In the genomic region with DNA sequence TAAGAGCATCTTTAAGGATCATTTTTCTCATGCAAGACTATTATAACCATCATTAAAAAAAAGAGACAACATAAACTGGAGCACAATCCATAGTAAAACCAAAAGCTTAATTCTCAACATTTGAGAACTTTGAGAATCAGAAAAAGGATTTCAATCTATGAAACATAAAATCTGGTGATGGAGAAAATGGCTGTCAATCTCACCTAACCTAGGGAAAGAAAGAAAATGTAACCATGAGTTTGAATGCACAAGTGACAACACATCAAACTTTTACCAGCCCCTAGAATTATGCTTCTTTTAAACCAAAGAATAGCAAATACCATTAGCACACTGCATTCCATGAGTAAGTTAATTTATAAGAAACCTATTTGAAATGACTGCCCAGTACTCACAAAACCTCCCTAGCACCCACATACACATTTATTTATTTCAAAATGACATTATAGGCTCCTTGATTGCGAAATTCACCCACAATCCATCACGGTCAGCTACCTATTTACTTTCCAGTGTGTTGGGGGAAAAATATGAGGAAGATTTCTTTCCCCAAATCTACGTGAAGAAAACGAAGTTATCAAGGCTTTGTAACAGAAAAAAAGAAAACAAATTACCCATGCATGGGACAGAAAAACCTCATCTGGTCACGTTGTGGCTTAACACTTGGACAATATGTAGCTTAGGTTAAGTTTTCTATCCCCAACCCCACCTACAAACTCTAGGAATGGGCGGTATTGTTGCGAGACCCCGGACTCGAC, we compare ENCODE assay signal across 8 cellular contexts. TPM values are rescaled to one million over a fixed set of nuclear protein-coding genes. Genes with fewer than 3 reads are reported as not detected.
DNase-seq lines count a peak whose midpoint lies in the region; ATAC-seq and TF ChIP-seq lines count a peak whose summit lies in the region.

No MANE protein-coding gene starts in this region.

- no peak overlapping the region for H2BK12ac ChIP-seq in mesenchymal stem cell (ENCODE audit: low read length in 2 of 2)

- H3K4me1 ChIP-seq in Loucy (ENCODE audit: insufficient read depth, low read length, poor library complexity, severe bottlenecking) (peaks cover 52% of the 10 kb centered on the region), mesenchymal stem cell (ENCODE audit: control insufficient read depth, insufficient read depth, low read depth, low read length) (peaks cover 2% of the 10 kb centered on the region)

- no peak overlapping the region for H2BK120ac ChIP-seq in mesenchymal stem cell (ENCODE audit: low read depth, low read length)

- no peaks in the 10 kb centered on the region for H3K27me3 ChIP-seq in Loucy (ENCODE audit: insufficient read depth, low read length, poor library complexity, severe bottlenecking)
- H3K27me3 ChIP-seq in brain microvascular endothelial cell (replicated peaks): no peaks in the 10 kb centered on the region
- H3K27me3 ChIP-seq in mesenchymal stem cell (ENCODE audit: control insufficient read depth in 1 of 2, insufficient read depth in 1 of 2, low read length in 2 of 2): no peaks in the 10 kb centered on the region

- H3K4ac ChIP-seq in mesenchymal stem cell (ENCODE audit: low read depth in 1 of 2, low read length in 2 of 2): peak overlapping the region in 1 of 2 experiments; percentile 62

- H3K27ac ChIP-seq in brain microvascular endothelial cell (peak overlapping the region; percentile 91), mesenchymal stem cell (ENCODE audit: low read length, poor library complexity, severe bottlenecking) (peak overlapping the region; percentile 27)

- no peak overlapping the region for H4K91ac ChIP-seq in mesenchymal stem cell (ENCODE audit: low read length)

- H2BK5ac ChIP-seq in mesenchymal stem cell (ENCODE audit: low read depth, low read length, poor library complexity, severe bottlenecking): no peak overlapping the region

- WGBS in mesenchymal stem cell: 0% methylated on average over 5 of the region's 9 CpGs

- H3K4me2 ChIP-seq in Loucy (ENCODE audit: low read depth, low read length, poor library complexity, severe bottlenecking) (peak overlapping the region; percentile 92), mesenchymal stem cell (ENCODE audit: low read length, poor library complexity, severe bottlenecking) (peak overlapping the region; percentile 53)

- no peak overlapping the region for H2BK15ac ChIP-seq in mesenchymal stem cell (ENCODE audit: low read depth, poor library complexity, severe bottlenecking)

- no peaks in the 10 kb centered on the region for H3K9me2 ChIP-seq in Loucy (replicated peaks; ENCODE audit: low read depth, low read length)

- in situ Hi-C loops in brain microvascular endothelial cell (cut with HindIII; ENCODE audit: low pct_ligation_motif_present, low sequenced_read_pairs): no loop called here

- H3K4me3 ChIP-seq in Loucy (ENCODE audit: low read length, poor library complexity, severe bottlenecking) (peak overlapping the region; percentile 93), brain microvascular endothelial cell (ENCODE audit: low read depth, low read length) (peak overlapping the region; percentile 95), mesenchymal stem cell (ENCODE audit: insufficient read depth in 1 of 2, low read depth in 1 of 2, low read length in 2 of 2) (peak overlapping the region; percentile 92 to 93)

- H3F3A ChIP-seq in Loucy (ENCODE audit: low read depth): no peaks in the 10 kb centered on the region

- peaks cover 54% of the 10 kb centered on the region for H4K20me1 ChIP-seq in Loucy (ENCODE audit: insufficient read depth, low read length, poor library complexity, severe bottlenecking)

- H2AK5ac ChIP-seq in mesenchymal stem cell (ENCODE audit: low read length, severe bottlenecking): no peak overlapping the region

- peak; percentile 5 for DNase-seq in Daoy (ENCODE audit: low read depth)
- DNase-seq in brain microvascular endothelial cell: peak; percentile 9
- DNase-seq in mesenchymal stem cell: peak; percentile 40
- DNase-seq in T1000 (lab: John Stamatoyannopoulos, UW): no peak
- no peak for DNase-seq in OCI-M2 (lab: John Stamatoyannopoulos, UW; ENCODE audit: unreplicated experiment)

- peaks cover 64% of the 10 kb centered on the region for H3K79me2 ChIP-seq in Loucy (ENCODE audit: insufficient read depth, low read length)

- H2AFZ ChIP-seq in Loucy (ENCODE audit: low read length) (peak overlapping the region; percentile 95), mesenchymal stem cell (ENCODE audit: low read depth, low read length) (peak overlapping the region; percentile 91)

- peaks cover 9% of the 10 kb centered on the region for H3K79me1 ChIP-seq in mesenchymal stem cell (replicated peaks; ENCODE audit: low read length, poor library complexity, severe bottlenecking)

- H3K9ac ChIP-seq in Loucy (ENCODE audit: low read depth, low read length, poor library complexity, severe bottlenecking): peak overlapping the region; percentile 99
- peak overlapping the region; percentile 91 for H3K9ac ChIP-seq in mesenchymal stem cell (ENCODE audit: low read length)

- H3K36me3 ChIP-seq in Loucy (ENCODE audit: insufficient read depth, low read length) (no peaks in the 10 kb centered on the region), brain microvascular endothelial cell (replicated peaks) (no peaks in the 10 kb centered on the region), mesenchymal stem cell (ENCODE audit: control insufficient read depth in 1 of 2, insufficient read depth in 2 of 2, low read depth in 1 of 2, low read length in 2 of 2) (peaks cover 0 to 7% of the 10 kb centered on the region in 2 experiments)

- no peak for TF ChIP-seq CTCF in Loucy (conservative IDR thresholded peaks at IDR 0.05; ENCODE audit: low read length)
- TF ChIP-seq CTCF in brain microvascular endothelial cell (IDR thresholded peaks at IDR 0.05; ENCODE audit: low read depth, low read length, missing control alignments): no peak

- H3K9me3 ChIP-seq in Loucy (ENCODE audit: insufficient read depth, low read depth, low read length): no peaks in the 10 kb centered on the region
- no peaks in the 10 kb centered on the region for H3K9me3 ChIP-seq in mesenchymal stem cell (ENCODE audit: control insufficient read depth, low read length)

- no peak overlapping the region for H3K23ac ChIP-seq in mesenchymal stem cell (ENCODE audit: low read length in 2 of 2)

- no peak overlapping the region for H4K8ac ChIP-seq in mesenchymal stem cell (ENCODE audit: low read length)

- H3K18ac ChIP-seq in mesenchymal stem cell (ENCODE audit: low read depth in 1 of 2, low read length in 2 of 2): peak overlapping the region; percentile 87 to 97

- peak overlapping the region in 1 of 2 experiments; percentile 98 for H3K14ac ChIP-seq in mesenchymal stem cell (ENCODE audit: low read length in 2 of 2)

- ATAC-seq in GM18867 (IDR thresholded peaks at IDR 0.05; ENCODE audit: unreplicated experiment): no peak
- ATAC-seq in HG02571 (IDR thresholded peaks at IDR 0.05; ENCODE audit: unreplicated experiment): no peak

RNA-seq across cellular contexts. Expression of a gene that starts 0.8 kb away (rescaled TPM):
- total RNA-seq in Daoy (2014; rRNA removed; shearing (Covaris generic)): 33.6 and 36.3 TPM in 2 replicates
- polyA plus RNA-seq in mesenchymal stem cell (2013, experiment 1 of 2): 31.4 TPM
- polyA plus RNA-seq in mesenchymal stem cell (2013, experiment 2 of 2): 31.2 TPM

Comparison
In these comparisons a context has a peak if more than half of its experiments do, and no peak if none do; other contexts are left out.
1. DNase-seq: peak in Daoy (single experiment), brain microvascular endothelial cell (single experiment) and mesenchymal stem cell (single experiment); none in T1000 (single experiment) and OCI-M2 (single experiment).
2. Peak in every context shown above with its lines, with median percentiles within 50 percentile points of each other: H3K4me3 ChIP-seq.